8 cellular contexts compared by ENCODE assay signal in the genomic region with DNA sequence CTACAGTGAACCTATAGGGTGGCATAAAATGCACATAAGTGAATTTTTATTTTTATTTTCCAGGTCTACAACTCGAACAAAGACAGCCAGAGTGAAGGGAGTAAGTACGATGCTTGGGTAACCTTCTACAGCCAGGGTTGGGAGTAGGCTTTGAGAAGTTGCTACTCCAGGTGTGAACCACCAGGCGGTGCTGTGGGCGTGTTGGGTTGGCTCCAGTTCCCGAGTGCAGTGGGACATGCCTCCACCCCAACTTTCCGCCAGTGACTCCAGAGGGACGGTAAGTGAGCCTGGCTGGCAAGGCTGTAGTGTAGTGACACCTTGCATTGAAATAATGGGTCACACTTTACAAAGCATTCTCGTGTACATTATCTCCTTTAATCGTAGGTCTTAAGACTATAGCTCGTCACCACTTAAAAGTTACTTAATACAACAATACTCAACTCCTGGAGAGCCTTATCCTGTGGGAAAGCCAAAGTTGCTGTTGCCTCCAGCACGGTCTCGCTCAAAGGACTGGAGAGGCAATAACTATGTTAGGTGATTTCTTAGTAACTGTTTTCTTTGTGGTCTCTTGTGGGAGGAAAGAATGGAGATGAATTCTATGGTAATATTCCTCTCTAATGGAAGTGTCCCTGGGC.
DNase-seq lines count a peak whose midpoint lies in the region; ATAC-seq, FAIRE-seq and TF ChIP-seq lines count a peak whose summit lies in the region.

No MANE protein-coding gene starts in this region.

- H3K36me3 ChIP-seq in gastroesophageal sphincter: peaks cover 0 to 11% of the 10 kb centered on the region in 2 donors
- no peaks in the 10 kb centered on the region for H3K36me3 ChIP-seq in upper lobe of left lung

- no peak for DNase-seq in AG04449 (ENCODE audit: low read depth, low spot score)
- DNase-seq in GM12891 (ENCODE audit: insufficient read length, low spot score): no peak
- peak; percentile 31 for DNase-seq in SK-N-DZ (ENCODE audit: low spot score)
- DNase-seq in upper lobe of left lung: peak; percentile 52 to 69
- DNase-seq in NCI-H2107 treated with DMSO at 0.1 percent for 48 hours (lab: John Stamatoyannopoulos, UW; ENCODE audit: unreplicated experiment): no peak

- H3K9me3 ChIP-seq in gastroesophageal sphincter (no peaks in the 10 kb centered on the region), upper lobe of left lung (no peaks in the 10 kb centered on the region)

- H3K27me3 ChIP-seq in gastroesophageal sphincter (no peaks in the 10 kb centered on the region), upper lobe of left lung (no peaks in the 10 kb centered on the region)

- TF ChIP-seq CTCF in AG04449 (IDR thresholded peaks at IDR 0.05; ENCODE audit: insufficient read depth, low read length, missing control alignments) (peak; percentile 19), gastroesophageal sphincter (IDR thresholded peaks at IDR 0.05) (peak in 2 of 4 experiments; percentile 4 to 44), upper lobe of left lung (IDR thresholded peaks at IDR 0.05) (peak; percentile 37 to 80 (median 52))

- CTCF ChIA-PET in AG04449 (lab: Yijun Ruan, JAX): interaction anchor here (0.7 to 1.5 kb wide), 4 partner anchors 11 to 55 kb away, joined by 3 read pairs; no protein-coding TSS in a partner anchor

- peaks cover 0 to 11% (median 0%) of the 10 kb centered on the region in 3 donors for H3K4me1 ChIP-seq in gastroesophageal sphincter
- H3K4me1 ChIP-seq in upper lobe of left lung: peaks cover 7 to 13% (median 7%) of the 10 kb centered on the region in 4 donors

- WGBS in gastroesophageal sphincter (ENCODE audit: low coverage in 1 of 2), 2 donors: 83 to 84% methylated on average over 5 to 10 of the region's 12 CpGs
- WGBS in upper lobe of left lung, 2 donors: 65 to 83% methylated on average over 12 of the region's 12 CpGs

- peak; percentile 80 for FAIRE-seq in GM12891 (lab: Jason Lieb, UNC)

- peak; percentile 25 for ATAC-seq in gastroesophageal sphincter
- peak; percentile 48 to 83 for ATAC-seq in upper lobe of left lung (ENCODE audit: low FRiP score in 2 of 2)
- ATAC-seq in HG03442 (IDR thresholded peaks at IDR 0.05; ENCODE audit: unreplicated experiment): no peak
- ATAC-seq in GM21360 (IDR thresholded peaks at IDR 0.05; ENCODE audit: unreplicated experiment): no peak

- POLR2A ChIA-PET in AG04449 (lab: Yijun Ruan, JAX): no interaction called here

- TF ChIP-seq EP300 in gastroesophageal sphincter (IDR thresholded peaks at IDR 0.05): no peak
- no peak for TF ChIP-seq EP300 in upper lobe of left lung (IDR thresholded peaks at IDR 0.05)

- H3K4me3 ChIP-seq in AG04449 (ENCODE audit: low read depth, low read length) (no peak overlapping the region), gastroesophageal sphincter (no peak overlapping the region), upper lobe of left lung (no peak overlapping the region)

- TF ChIP-seq POLR2A in GM12891 (IDR thresholded peaks at IDR 0.05; ENCODE audit: low read depth, low read length) (no peak), gastroesophageal sphincter (IDR thresholded peaks at IDR 0.05) (no peak), upper lobe of left lung (IDR thresholded peaks at IDR 0.05) (no peak)

- H3K27ac ChIP-seq in gastroesophageal sphincter (no peak overlapping the region), upper lobe of left lung (no peak overlapping the region)

TF ChIP-seq in GM12891, 5 proteins besides CTCF, POLR2A, EP300 and RAD21:
- TF ChIP-seq TAF1 (IDR thresholded peaks at IDR 0.05; ENCODE audit: low read depth, low read length) (no peak), POLR2AphosphoS5 (IDR thresholded peaks at IDR 0.05; ENCODE audit: low read depth, low read length) (no peak), POU2F2 (IDR thresholded peaks at IDR 0.05; ENCODE audit: low read depth, low read length) (no peak), PAX5 (IDR thresholded peaks at IDR 0.05; ENCODE audit: insufficient read depth, low read length, severe bottlenecking) (no peak), SPI1 (IDR thresholded peaks at IDR 0.05; ENCODE audit: low read depth, low read length) (no peak)

Comparison
In these comparisons a context has a peak if more than half of its experiments do, and no peak if none do; other contexts are left out.
1. DNase-seq: peak in SK-N-DZ (single experiment) and upper lobe of left lung (2 of 2); none in AG04449 (single experiment), GM12891 (single experiment) and NCI-H2107 treated with DMSO at 0.1 percent for 48 hours (single experiment).
2. ATAC-seq: peak in gastroesophageal sphincter (single experiment) and upper lobe of left lung (2 of 2); none in HG03442 (single experiment) and GM21360 (single experiment).